ENCODE assay signal across 13 cellular contexts in the genomic region with DNA sequence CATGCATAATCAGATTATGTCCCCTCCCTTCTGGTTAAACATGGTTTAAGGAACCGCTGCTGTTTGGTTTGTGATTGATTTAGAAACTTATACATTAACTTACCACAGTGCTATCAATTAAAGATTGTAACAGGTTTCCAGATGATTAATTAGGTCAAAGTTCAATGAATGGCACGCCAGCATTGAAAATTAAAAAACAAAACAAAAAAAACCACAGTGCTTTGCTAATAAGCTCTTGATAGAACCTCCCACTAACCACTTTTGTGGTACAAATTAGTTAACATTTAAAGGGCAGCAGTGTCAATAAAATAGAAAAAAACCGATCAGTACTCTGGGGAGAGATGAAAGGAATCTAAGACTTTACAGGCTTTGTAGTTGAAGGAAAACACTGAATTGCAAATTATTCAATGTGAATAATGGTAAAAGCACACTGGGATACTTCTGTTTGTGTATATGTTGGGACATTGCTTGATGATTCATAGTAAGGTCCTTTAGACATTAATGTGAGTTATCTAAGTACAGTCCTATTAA. TPM values are rescaled to one million over a fixed set of nuclear protein-coding genes. Genes with fewer than 3 reads are reported as not detected.
A peak's percentile ranks its signal among the peaks of the same experiment; 100 is the strongest.
DNase-seq lines count a peak whose midpoint lies in the region; ATAC-seq, FAIRE-seq and TF ChIP-seq lines count a peak whose summit lies in the region.
"Had no signal": no experiment of that assay in that cellular context is flagged by ENCODE, and none has a peak within 500 bp of the region (broad histone marks: within the 10 kb centered on the region; RNA-seq: fewer than 3 reads in every experiment).

No MANE protein-coding gene starts in this region.

- H3K4me3 ChIP-seq in fibroblast of pulmonary artery (replicated peaks; ENCODE audit: low read depth, low read length): no peak overlapping the region
- H3K4me3 ChIP-seq in Caco-2 (ENCODE audit: low read depth, low read length): no peak overlapping the region
- H3K4me3 ChIP-seq: lower lobe of right lung had no signal

- H3K27me3 Mint-ChIP-seq in Caco-2 (ENCODE audit: insufficient read depth, unreplicated experiment): no peaks in the 10 kb centered on the region
- H3K27me3 Mint-ChIP-seq: activated naive CD8-positive, alpha-beta T cell treated with anti-CD3 and anti-CD28 coated beads, Interleukin-2, amount 10 ng/mL, durations not matched to agents 7 days and 5 days had no signal

- H3K36me3 Mint-ChIP-seq in Caco-2 (ENCODE audit: insufficient read depth, unreplicated experiment): peaks cover 10% of the 10 kb centered on the region

- H3K27ac Mint-ChIP-seq in Caco-2 (ENCODE audit: unreplicated experiment): no peak overlapping the region
- H3K27ac Mint-ChIP-seq: activated naive CD8-positive, alpha-beta T cell treated with anti-CD3 and anti-CD28 coated beads, Interleukin-2, amount 10 ng/mL, durations not matched to agents 7 days and 5 days had no signal

- no peak for TF ChIP-seq POLR2A in GM12891 (IDR thresholded peaks at IDR 0.05; ENCODE audit: low read depth, low read length)

- CTCF ChIA-PET in Caco-2 (lab: Charles Lee): no interaction called here

- H3K9me3 ChIP-seq in Caco-2: no peaks in the 10 kb centered on the region
- H3K9me3 ChIP-seq: lower lobe of right lung had no signal

- H3K4me1 ChIP-seq in Caco-2: no peaks in the 10 kb centered on the region
- H3K4me1 ChIP-seq: lower lobe of right lung had no signal

- DNase-seq in ELR (ENCODE audit: low read depth) (peak; percentile 79), LHCN-M2 (ENCODE audit: low read depth) (peak; percentile 70), fibroblast of pulmonary artery (ENCODE audit: low read depth) (peak; percentile 26), Caco-2 (no peak), NCI-H1930 (lab: John Stamatoyannopoulos, UW) (no peak), GM12891 (ENCODE audit: insufficient read length, low spot score) (no peak)
- DNase-seq: activated naive CD8-positive, alpha-beta T cell treated with anti-CD3 and anti-CD28 coated beads, Interleukin-2, amount 10 ng/mL, durations not matched to agents 7 days and 5 days; lower lobe of right lung; NCI-H1092; stimulated activated CD8-positive, alpha-beta memory T cell treated with anti-CD3 and anti-CD28 coated beads, Interleukin-4, amount 100 ng/mL, for 48 hours had no signal

- BruUV-seq in Caco-2 (replicated peaks; lab: Mats Ljungman, UMichigan): no TSS peak

- FAIRE-seq in GM12891 (lab: Jason Lieb, UNC): no peak

- POLR2A ChIA-PET in Caco-2 (lab: Charles Lee): no interaction called here

- intact Hi-C loops in Caco-2 (cut with micrococcal nuclease; ENCODE audit: unreplicated experiment): no loop called here

- no peak overlapping the region for H3K4me3 Mint-ChIP-seq in Caco-2 (ENCODE audit: unreplicated experiment)
- H3K4me3 Mint-ChIP-seq: activated naive CD8-positive, alpha-beta T cell treated with anti-CD3 and anti-CD28 coated beads, Interleukin-2, amount 10 ng/mL, durations not matched to agents 7 days and 5 days had no signal

- no peaks in the 10 kb centered on the region for H3K4me1 Mint-ChIP-seq in Caco-2 (ENCODE audit: low read depth, unreplicated experiment)

- peak; percentile 70 for ATAC-seq in GM21423 (IDR thresholded peaks at IDR 0.05; ENCODE audit: unreplicated experiment)
- no peak for ATAC-seq in GM19324 (IDR thresholded peaks at IDR 0.05; ENCODE audit: low FRiP score, unreplicated experiment)
- ATAC-seq: lower lobe of right lung, sciatic nerve had no signal

- H3K36me3 ChIP-seq in Caco-2 (ENCODE audit: control insufficient read depth, insufficient read depth, low read length): no peaks in the 10 kb centered on the region

- TF ChIP-seq CTCF in fibroblast of pulmonary artery (IDR thresholded peaks at IDR 0.05; ENCODE audit: low read length, missing control alignments) (no peak), Caco-2 (IDR thresholded peaks at IDR 0.05; ENCODE audit: insufficient read depth in 1 of 2, low read depth in 1 of 2, low read length in 1 of 2, severe bottlenecking in 1 of 2, unreplicated experiment in 1 of 2) (no peak)

- H3K27me3 ChIP-seq in Caco-2 (replicated peaks; ENCODE audit: control insufficient read depth, insufficient read depth, low read length): no peaks in the 10 kb centered on the region

- no peaks in the 10 kb centered on the region for H3K9me3 Mint-ChIP-seq in Caco-2 (ENCODE audit: unreplicated experiment)
- H3K9me3 Mint-ChIP-seq: activated naive CD8-positive, alpha-beta T cell treated with anti-CD3 and anti-CD28 coated beads, Interleukin-2, amount 10 ng/mL, durations not matched to agents 7 days and 5 days had no signal

TF ChIP-seq in GM12891, 5 proteins besides CTCF, POLR2A, EP300 and RAD21:
- no peak for TF ChIP-seq PAX5 (IDR thresholded peaks at IDR 0.05; ENCODE audit: insufficient read depth, low read length, severe bottlenecking)
- TF ChIP-seq POU2F2 (IDR thresholded peaks at IDR 0.05; ENCODE audit: low read depth, low read length): no peak
- no peak for TF ChIP-seq TAF1 (IDR thresholded peaks at IDR 0.05; ENCODE audit: low read depth, low read length)
- no peak for TF ChIP-seq POLR2AphosphoS5 (IDR thresholded peaks at IDR 0.05; ENCODE audit: low read depth, low read length)
- TF ChIP-seq SPI1 (IDR thresholded peaks at IDR 0.05; ENCODE audit: low read depth, low read length): no peak

RNA-seq across cellular contexts. Expression of a gene that starts 7.6 kb away (rescaled TPM):
- total RNA-seq in LHCN-M2 (2014; rRNA removed) (29.9 and 34.3 TPM in 2 replicates), Caco-2 (2022) (20.4 and 22.8 TPM in 2 replicates)
- polyA plus RNA-seq in LHCN-M2 (2012): 14.9 TPM
- polyA plus RNA-seq in GM12891 (2012; ENCODE audit: low read depth, missing spikeins): 20.7 TPM

Comparison
In these comparisons a context has a peak if more than half of its experiments do, and no peak if none do; other contexts are left out.
1. DNase-seq: peak in ELR (single experiment), LHCN-M2 (single experiment) and fibroblast of pulmonary artery (single experiment); none in Caco-2 (0 of 2), NCI-H1930 (0 of 2) and GM12891 (single experiment).